13 cellular contexts compared by ENCODE assay signal in the genomic region with DNA sequence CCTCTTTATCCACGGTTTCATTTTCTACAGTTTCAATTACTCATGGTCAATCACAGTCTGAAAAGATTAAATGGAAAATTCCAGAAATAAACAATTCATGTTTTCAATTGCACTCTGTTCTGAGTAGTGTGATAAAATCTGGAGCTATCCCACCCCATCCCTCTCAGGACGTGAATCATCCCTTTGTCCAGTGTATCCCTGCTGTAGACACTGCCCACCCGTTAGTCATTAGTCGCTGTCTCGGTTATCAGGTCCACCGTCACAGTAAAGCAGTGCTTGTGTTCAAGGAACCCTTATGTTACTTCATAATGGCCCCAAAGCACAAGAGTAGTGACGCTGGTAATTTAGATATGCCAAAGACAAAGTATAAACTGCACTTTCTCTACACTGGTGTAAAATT.
A peak's percentile ranks its signal among the peaks of the same experiment; 100 is the strongest.
DNase-seq lines count a peak whose midpoint lies in the region; FAIRE-seq and TF ChIP-seq lines count a peak whose summit lies in the region.
"Had no signal": no experiment of that assay in that cellular context is flagged by ENCODE, and none has a peak within 500 bp of the region (broad histone marks: within the 10 kb centered on the region; RNA-seq: fewer than 3 reads in every experiment).

No MANE protein-coding gene starts in this region.

- H3K36me3 Mint-ChIP-seq in activated naive CD4-positive, alpha-beta T cell treated with anti-CD3 and anti-CD28 coated beads, Interleukin-2, amount 10 ng/mL, durations not matched to agents 7 days and 5 days, result no peaks in the 10 kb centered on the region
- H3K36me3 Mint-ChIP-seq: CD4-positive, CD25-positive, alpha-beta regulatory T cell had no signal

- peak; percentile 62 for DNase-seq in BE2C
- DNase-seq in RPMI7951 (ENCODE audit: low read depth), result peak; percentile 95
- peak; percentile 18 for DNase-seq in epithelial cell of esophagus (ENCODE audit: low read depth)
- no peak for DNase-seq in GM19239 (ENCODE audit: insufficient read length, low spot score)
- DNase-seq in activated naive CD4-positive, alpha-beta T cell treated with anti-CD3 and anti-CD28 coated beads, Interleukin-2, amount 10 ng/mL, durations not matched to agents 7 days and 5 days, result no peak
- no peak for DNase-seq in esophagus muscularis mucosa (ENCODE audit: extremely low spot score)
- DNase-seq in stimulated activated CD4-positive, alpha-beta T cell treated with anti-CD3 and anti-CD28 coated beads, Interleukin-4, amount 100 ng/mL, for 24 hours, result no peak
- DNase-seq: CD4-positive, CD25-positive, alpha-beta regulatory T cell; NCI-H82; psoas muscle had no signal

- WGBS in mesodermal cell (ENCODE audit: insufficient coverage in 2 of 2), 2 experiments, result 77 to 80% methylated on average over 5 to 6 of the region's 7 CpGs
- 49% methylated on average over 7 of the region's 7 CpGs for WGBS in esophagus muscularis mucosa

- peaks cover 23% of the 10 kb centered on the region for H3K4me1 ChIP-seq in BE2C
- peaks cover 4% of the 10 kb centered on the region for H3K4me1 ChIP-seq in mesodermal cell (ENCODE audit: control insufficient read depth, insufficient read depth, low read length, poor library complexity, severe bottlenecking)
- peaks cover 0 to 5% (median 1%) of the 10 kb centered on the region in 4 donors for H3K4me1 ChIP-seq in esophagus muscularis mucosa
- H3K4me1 ChIP-seq: psoas muscle had no signal

- TF ChIP-seq POLR2A in esophagus muscularis mucosa (IDR thresholded peaks at IDR 0.05; ENCODE audit: low read depth), result no peak

- intact Hi-C loops in esophagus muscularis mucosa (cut with DNase I), result no loop called here

- H3K4me3 Mint-ChIP-seq in activated naive CD4-positive, alpha-beta T cell treated with anti-CD3 and anti-CD28 coated beads, Interleukin-2, amount 10 ng/mL, durations not matched to agents 7 days and 5 days, result no peak overlapping the region
- H3K4me3 Mint-ChIP-seq: activated T-helper 1 cell treated with anti-CD3 and anti-CD28 coated beads, Interleukin-12 subunit alpha, Interleukin-12 subunit beta, Interleukin-2, Interleukin-4 antibody, amounts not matched to agents 30 ng/mL and 10 ng/mL and 1 ng/mL, durations not matched to agents 14 hours and 24 hours and 36 hours; CD4-positive, CD25-positive, alpha-beta regulatory T cell had no signal

- no peak for FAIRE-seq in GM19239 (lab: Jason Lieb, UNC)
- FAIRE-seq: islet of Langerhans had no signal

- H3K9me3 ChIP-seq in BE2C (no peaks in the 10 kb centered on the region), mesodermal cell (ENCODE audit: control insufficient read depth, low read length) (no peaks in the 10 kb centered on the region), esophagus muscularis mucosa (peaks cover 0 to 6% (median 0%) of the 10 kb centered on the region in 4 donors)
- H3K9me3 ChIP-seq: psoas muscle had no signal

- no peaks in the 10 kb centered on the region for H3K9me3 Mint-ChIP-seq in activated naive CD4-positive, alpha-beta T cell treated with anti-CD3 and anti-CD28 coated beads, Interleukin-2, amount 10 ng/mL, durations not matched to agents 7 days and 5 days
- H3K9me3 Mint-ChIP-seq: activated T-helper 1 cell treated with anti-CD3 and anti-CD28 coated beads, Interleukin-12 subunit alpha, Interleukin-12 subunit beta, Interleukin-2, Interleukin-4 antibody, amounts not matched to agents 30 ng/mL and 10 ng/mL and 1 ng/mL, durations not matched to agents 14 hours and 24 hours and 36 hours had no signal

- H3K4me1 Mint-ChIP-seq in activated naive CD4-positive, alpha-beta T cell treated with anti-CD3 and anti-CD28 coated beads, Interleukin-2, amount 10 ng/mL, durations not matched to agents 7 days and 5 days, result no peaks in the 10 kb centered on the region
- H3K4me1 Mint-ChIP-seq: CD4-positive, CD25-positive, alpha-beta regulatory T cell had no signal

- TF ChIP-seq CTCF in BE2C (IDR thresholded peaks at IDR 0.05; ENCODE audit: low read depth, low read length) (no peak), epithelial cell of esophagus (IDR thresholded peaks at IDR 0.05; ENCODE audit: insufficient read depth, low read depth, low read length, missing control alignments) (no peak), esophagus muscularis mucosa (IDR thresholded peaks at IDR 0.05) (no peak)

- H3K4me3 ChIP-seq in BE2C (ENCODE audit: low read depth, low read length) (0 out of 2 replicates have a peak overlapping the region, but pooled peaks have one; percentile 7), epithelial cell of esophagus (ENCODE audit: low read length) (no peak overlapping the region), mesodermal cell (ENCODE audit: extremely low read depth, insufficient read depth, low read length, poor library complexity, severe bottlenecking) (no peak overlapping the region), esophagus muscularis mucosa (no peak overlapping the region)
- H3K4me3 ChIP-seq: psoas muscle had no signal

- H3K36me3 ChIP-seq in BE2C (no peaks in the 10 kb centered on the region), mesodermal cell (ENCODE audit: control insufficient read depth, insufficient read depth, low read length) (no peaks in the 10 kb centered on the region), esophagus muscularis mucosa (no peaks in the 10 kb centered on the region)

- H3K27ac Mint-ChIP-seq in activated naive CD4-positive, alpha-beta T cell treated with anti-CD3 and anti-CD28 coated beads, Interleukin-2, amount 10 ng/mL, durations not matched to agents 7 days and 5 days, result no peak overlapping the region
- H3K27ac Mint-ChIP-seq: activated T-helper 1 cell treated with anti-CD3 and anti-CD28 coated beads, Interleukin-12 subunit alpha, Interleukin-12 subunit beta, Interleukin-2, Interleukin-4 antibody, amounts not matched to agents 30 ng/mL and 10 ng/mL and 1 ng/mL, durations not matched to agents 14 hours and 24 hours and 36 hours; CD4-positive, CD25-positive, alpha-beta regulatory T cell had no signal

- H3K27ac ChIP-seq in mesodermal cell (ENCODE audit: low read depth, low read length, severe bottlenecking), result peak overlapping the region; percentile 5
- H3K27ac ChIP-seq in esophagus muscularis mucosa (replicated peaks in 1 of 4), result no peak overlapping the region
- H3K27ac ChIP-seq: psoas muscle had no signal

- H3K27me3 ChIP-seq in BE2C (no peaks in the 10 kb centered on the region), esophagus muscularis mucosa (no peaks in the 10 kb centered on the region)

- no peak for TF ChIP-seq EP300 in esophagus muscularis mucosa (IDR thresholded peaks at IDR 0.05)

- H3K27me3 Mint-ChIP-seq in activated naive CD4-positive, alpha-beta T cell treated with anti-CD3 and anti-CD28 coated beads, Interleukin-2, amount 10 ng/mL, durations not matched to agents 7 days and 5 days, result no peaks in the 10 kb centered on the region
- H3K27me3 Mint-ChIP-seq: CD4-positive, CD25-positive, alpha-beta regulatory T cell had no signal

- CTCF ChIA-PET in activated naive CD4-positive, alpha-beta T cell treated with anti-CD3 and anti-CD28 coated beads, Interleukin-2, amount 10 ng/mL, durations not matched to agents 7 days and 5 days (lab: Charles Lee), result no interaction called here

Comparison
In these comparisons a context has a peak if more than half of its experiments do, and no peak if none do; other contexts are left out.
1. DNase-seq: peak in BE2C (single experiment), RPMI7951 (single experiment) and epithelial cell of esophagus (single experiment); none in GM19239 (single experiment), activated naive CD4-positive, alpha-beta T cell treated with anti-CD3 and anti-CD28 coated beads, Interleukin-2, amount 10 ng/mL, durations not matched to agents 7 days and 5 days (single experiment), esophagus muscularis mucosa (single experiment) and stimulated activated CD4-positive, alpha-beta T cell treated with anti-CD3 and anti-CD28 coated beads, Interleukin-4, amount 100 ng/mL, for 24 hours (single experiment).